ENCODE assay signal across 38 cellular contexts in genomic region chr5:59436364-59437158, GRCh38.
"Had no signal": no experiment of that assay in that cellular context is flagged by ENCODE, and none has a peak within 500 bp of the region (broad histone marks: within the 10 kb centered on the region; RNA-seq: fewer than 3 reads in every experiment).

No MANE protein-coding gene starts in this region.

- H3K27ac Mint-ChIP-seq: activated naive CD8-positive, alpha-beta T cell; mesothelial cell of epicardium; nephron progenitor cell; progenitor cell of endocrine pancreas had no signal

- DNase-seq: activated CD4-positive, alpha-beta T cell treated with anti-CD3 and anti-CD28 coated beads for 48 hours; activated CD4-positive, alpha-beta T cell treated with anti-CD3 and anti-CD28 coated beads, Interleukin-2, amount 50 U/mL, for 48 hours; activated CD8-positive, alpha-beta memory T cell treated with anti-CD3 and anti-CD28 coated beads for 24 hours; activated effector memory CD4-positive, alpha-beta T cell treated with Interleukin-2 at 50 U/mL for 16 hours; activated naive CD4-positive, alpha-beta T cell treated with Interleukin-2 at 50 U/mL for 16 hours; adrenal gland; aorta; body of pancreas; cerebellar nuclear complex; colonic mucosa; effector CD8-positive, alpha-beta T cell; esophagus squamous epithelium; foreskin melanocyte; left cardiac atrium; mammary epithelial cell; naive B cell; nephron progenitor cell; retina; stimulated activated CD4-positive, alpha-beta T cell treated with anti-CD3 and anti-CD28 coated beads, Interleukin-12 subunit alpha, Interleukin-12 subunit beta, amount 100 ng/mL, for 4 hours; stimulated activated CD4-positive, alpha-beta T cell treated with anti-CD3 and anti-CD28 coated beads, Interleukin-4, amount 100 ng/mL, for 1 hour; stimulated activated naive CD8-positive, alpha-beta T cell treated with anti-CD3 and anti-CD28 coated beads, Interleukin-15, Interleukin-2, amounts not matched to agents 100 U/mL and 50 U/mL, for 24 hours; testis; trophoblast cell; WERI-Rb-1 had no signal

- ATAC-seq: activated CD4-positive, CD25-positive, alpha-beta regulatory T cell treated with anti-CD3 and anti-CD28 coated beads, Interleukin-2, amount 50 U/mL, for 24 hours; body of pancreas; left cardiac atrium; sciatic nerve; stimulated activated naive CD8-positive, alpha-beta T cell treated with anti-CD3 and anti-CD28 coated beads, Interleukin-15, Interleukin-2, amounts not matched to agents 100 U/mL and 50 U/mL, for 24 hours had no signal

- H3K27ac ChIP-seq: adrenal gland, body of pancreas, cardiac muscle cell, colonic mucosa, epithelial cell of prostate, esophagus squamous epithelium, hepatocyte, neutrophil, skin epidermis, testis, WERI-Rb-1 had no signal

- H3K36me3 ChIP-seq: adrenal gland, cardiac muscle cell, colonic mucosa, esophagus squamous epithelium, neutrophil, WERI-Rb-1 had no signal

- H3K4me1 Mint-ChIP-seq: naive B cell, nephron progenitor cell had no signal

- H3K27me3 ChIP-seq: adrenal gland, body of pancreas, cardiac muscle cell, colonic mucosa, esophagus squamous epithelium, hepatocyte, neutrophil, testis had no signal

- H3K27me3 Mint-ChIP-seq: naive B cell, progenitor cell of endocrine pancreas had no signal

- H3K4me3 ChIP-seq: adrenal gland, body of pancreas, cardiac muscle cell, colonic mucosa, esophagus squamous epithelium, hepatocyte, skin epidermis, testis had no signal

- H3K79me2 ChIP-seq: hepatocyte had no signal

- H3K4me1 ChIP-seq: adrenal gland, colonic mucosa, esophagus squamous epithelium, testis had no signal

- H3K4me2 ChIP-seq: hepatocyte had no signal

- H3K4me3 Mint-ChIP-seq: activated naive CD8-positive, alpha-beta T cell; mesothelial cell of epicardium; naive B cell; nephron progenitor cell had no signal

- H3K9me3 ChIP-seq: adrenal gland, body of pancreas, colonic mucosa, esophagus squamous epithelium, neutrophil, testis had no signal

- H3K36me3 Mint-ChIP-seq: activated naive CD8-positive, alpha-beta T cell had no signal

- FAIRE-seq: endometrium, keratinocyte, TTC549, urothelium cell line had no signal

- H2AFZ ChIP-seq: hepatocyte had no signal

- H3K9me3 Mint-ChIP-seq: mesothelial cell of epicardium, naive B cell, nephron progenitor cell had no signal
